In genomic region chr3:190514163-190515153, GRCh38 we compare ENCODE assay signal across 8 cellular contexts. TPM values are rescaled to one million over a fixed set of nuclear protein-coding genes. Genes with fewer than 3 reads are reported as not detected.
DNase-seq lines count a peak whose midpoint lies in the region; ATAC-seq, FAIRE-seq and TF ChIP-seq lines count a peak whose summit lies in the region.

No MANE protein-coding gene starts in this region.

- RAD21 ChIA-PET in GM12878 (lab: Charles Lee; ENCODE audit: unreplicated experiment), result interaction anchor here (1.2 kb wide), 1 partner anchor 89 kb away, joined by 3 read pairs; no protein-coding TSS in a partner anchor

- no peak for TF ChIP-seq POLR2A in GM12878 (IDR thresholded peaks at IDR 0.05; ENCODE audit: low read depth, low read length)

- SMC1A ChIA-PET in GM12878 (lab: Charles Lee; ENCODE audit: uncharacterized antibody, unreplicated experiment), result interaction anchor here (0.6 to 1.2 kb wide), 7 partner anchors 23 to 651 kb away, joined by 3 to 5 read pairs (median 3); no protein-coding TSS in a partner anchor

- H3K36me3 ChIP-seq in GM12878 (ENCODE audit: control insufficient read depth in 2 of 2, insufficient read depth in 2 of 2, low read length in 1 of 2) (no peaks in the 10 kb centered on the region), psoas muscle (ENCODE audit: insufficient read depth in 1 of 2, low read depth in 1 of 2) (no peaks in the 10 kb centered on the region)

- H3K27ac ChIP-seq in GM12878 (ENCODE audit: control insufficient read depth, insufficient read depth) (no peak overlapping the region), psoas muscle (peak overlapping the region; percentile 78)

- in situ Hi-C loops in GM12878 (cut with MboI), result no loop called here

- peak overlapping the region; percentile 50; the same call in 1 of the 2 replicates for H3K9ac ChIP-seq in GM12878 (ENCODE audit: control insufficient read depth, insufficient read depth, low read length)

- WGBS in GM12878 (ENCODE audit: insufficient coverage, insufficient replicate concordance, low lambda C conversion rate, missing lambda C conversion rate), result 7% methylated on average over 30 of the region's 44 CpGs
- 0 to 1% (median 1%) methylated on average over 36 to 44 of the region's 44 CpGs for WGBS in psoas muscle, 3 donors

- DNase-seq in GF-D8 (lab: John Stamatoyannopoulos, UW), result peak; percentile 32
- DNase-seq in SW480 (ENCODE audit: low spot score), result peak; percentile 33
- DNase-seq in GM12878 (ENCODE audit: low read depth, low spot score), result no peak
- peak in 33 of 51 donors; percentile 8 to 74 (median 25) for DNase-seq in hypothalamus (lab: John Stamatoyannopoulos, UW)
- DNase-seq in psoas muscle, result peak; percentile 38 to 57

- BruUV-seq in GM12878 (replicated peaks; lab: Mats Ljungman, UMichigan), result no TSS peak

- H3K4me2 ChIP-seq in GM12878 (ENCODE audit: control insufficient read depth, insufficient read depth), result peak overlapping the region; percentile 98

- no peaks in the 10 kb centered on the region for H3K79me2 ChIP-seq in GM12878 (ENCODE audit: control insufficient read depth, insufficient read depth, low read length)

- H3K27me3 ChIP-seq in GM12878 (replicated peaks in 1 of 2; ENCODE audit: control insufficient read depth in 2 of 2, insufficient read depth in 2 of 2, low read length in 1 of 2), result no peaks in the 10 kb centered on the region; a peak in 1 of 4 replicates
- H3K27me3 ChIP-seq in psoas muscle (ENCODE audit: insufficient read depth in 3 of 3, low read length in 2 of 3), result no peaks in the 10 kb centered on the region

- H4K20me1 ChIP-seq in GM12878 (ENCODE audit: control insufficient read depth, insufficient read depth), result no peaks in the 10 kb centered on the region

- no peaks in the 10 kb centered on the region for H3K4me1 ChIP-seq in GM12878 (ENCODE audit: control insufficient read depth, insufficient read depth, low read length)
- peaks cover 8% of the 10 kb centered on the region for H3K4me1 ChIP-seq in psoas muscle

- intact Hi-C loops in GM12878 (cut with micrococcal nuclease; ENCODE audit: unreplicated experiment) (no loop called here), psoas muscle (cut with DNase I) (no loop called here)

- H3K4me3 ChIP-seq in GM12878 (peak overlapping the region; percentile 73), psoas muscle (peak overlapping the region; percentile 77)

- CTCF ChIA-PET in GM12878 (lab: Yijun Ruan, JAX), result interaction anchor here (0.6 to 1.5 kb wide), 9 partner anchors 29 to 554 kb away, joined by 3 to 6 read pairs (median 3); no protein-coding TSS in a partner anchor

- no peaks in the 10 kb centered on the region; the same call in 2 of the 3 replicates for H3K9me3 ChIP-seq in GM12878 (replicated peaks; ENCODE audit: control insufficient read depth, insufficient read depth, low read length)
- H3K9me3 ChIP-seq in psoas muscle, result no peaks in the 10 kb centered on the region

- no peak for TF ChIP-seq RAD21 in GM12878 (IDR thresholded peaks at IDR 0.05; ENCODE audit: insufficient read depth, low read depth, low read length)

- POLR2A ChIA-PET in GM12878 (lab: Charles Lee), result no interaction called here

- no peak for TF ChIP-seq EP300 in GM12878 (IDR thresholded peaks at IDR 0.05; ENCODE audit: borderline replicate concordance in 1 of 2, control insufficient read depth in 1 of 2, low read depth in 2 of 2, low read length in 2 of 2)

- H2AFZ ChIP-seq in GM12878 (ENCODE audit: control insufficient read depth, low read depth, low read length), result peak overlapping the region; percentile 91

- peak; percentile 27 for ATAC-seq in HG03045 (IDR thresholded peaks at IDR 0.05; ENCODE audit: unreplicated experiment)
- ATAC-seq in GM12878, result peak; percentile 38
- peak; percentile 46 to 75 (median 54) for ATAC-seq in psoas muscle
- no peak for ATAC-seq in GM18873 (IDR thresholded peaks at IDR 0.05; ENCODE audit: low FRiP score, unreplicated experiment)
- ATAC-seq in HG02763 (IDR thresholded peaks at IDR 0.05; ENCODE audit: unreplicated experiment), result no peak

- TF ChIP-seq CTCF in GM12878 (IDR thresholded peaks at IDR 0.05 in 2 of 3, conservative IDR thresholded peaks at IDR 0.05 in 1 of 3; ENCODE audit: control insufficient read depth in 2 of 3, extremely low read depth in 1 of 3, insufficient read depth in 1 of 3, low read depth in 3 of 3, low read length in 3 of 3) (no peak), psoas muscle (IDR thresholded peaks at IDR 0.05) (no peak)

- FAIRE-seq in GM12878 (lab: Jason Lieb, UNC), result peak; percentile 56

TF ChIP-seq in GM12878, 131 proteins besides CTCF, POLR2A, EP300 and RAD21:
- TF ChIP-seq KLF5 (IDR thresholded peaks at IDR 0.05; ENCODE audit: partially characterized antibody) (no peak), BMI1 (IDR thresholded peaks at IDR 0.05; ENCODE audit: borderline replicate concordance) (no peak), PKNOX1 (IDR thresholded peaks at IDR 0.05) (no peak), SKIL (IDR thresholded peaks at IDR 0.05; ENCODE audit: low read depth, poor library complexity, severe bottlenecking) (no peak), CREB1 (IDR thresholded peaks at IDR 0.05; ENCODE audit: low read depth) (no peak)

RNA-seq across cellular contexts. Expression of gene IL1RAP, which starts 0.6 kb away (rescaled TPM):
- total RNA-seq in GM12878 (2013; cell fraction: nucleolus; rRNA removed), result 4.3 and 4.7 TPM in 2 replicates
- total RNA-seq in GM12878 (2014; rRNA removed) (0.17 and 0.38 TPM in 2 replicates), GM12878 (2014; rRNA removed; fragmentation: Illumina TruSeq; extraction: Trizol) (0.46 and 0.58 TPM in 2 replicates), GM12878 (2021) (0.21 and 0.44 TPM in 2 replicates), psoas muscle (1 to 10 TPM; 2.1 to 5.2 (median 4.6) TPM)
- 0.14 TPM for polyA plus RNA-seq in GM12878 (2011; ENCODE audit: low read depth)
- polyA plus RNA-seq in GM12878 (2011; rRNA removed) (0.73 and 0.88 TPM in 2 replicates), GM12878 (2014; fragmentation: Illumina TruSeq; extraction: Trizol) (0.22 and 1.6 TPM in 2 replicates), GM12878 (2014; fragmentation: Nextera tagmentation; extraction: Ambion mirVana) (under 1 TPM in 1 of 2 experiments, not detected in 1; 0.38 TPM), GM12878 (2014; rRNA removed) (0.28 and 0.30 TPM in 2 replicates), GM12878 (2016; fragmentation: Nextera tagmentation; extraction: Ambion mirVana) (1 to 10 TPM in 1 of 2 experiments, under 1 TPM in 1; 0.79 to 1.0 TPM), psoas muscle (1 to 10 TPM in 2 of 3 donors, under 1 TPM in 1; 0.70 to 6.3 (median 1.1) TPM)
- 0.87 and 0.88 TPM in 2 replicates for polyA plus RNA-seq in GM12878 (2011; cell fraction: cytosol; rRNA removed)
- polyA plus RNA-seq in GM12878 (2011; cell fraction: nucleus; rRNA removed), result 0.70 and 0.88 TPM in 2 replicates
- polyA plus RNA-seq in GM12878 (2012), result 0.22 and 0.58 TPM in 2 replicates
- 4.3 TPM in 2 replicates for polyA minus RNA-seq in GM12878 (2011; rRNA and poly(A)+ RNA removed)
- 2.1 TPM in 1 of 2 replicates, not detected in the other for polyA minus RNA-seq in GM12878 (2011; cell fraction: cytosol; rRNA and poly(A)+ RNA removed)
- 3.1 and 4.8 TPM in 2 replicates for polyA minus RNA-seq in GM12878 (2011; cell fraction: nucleus; rRNA and poly(A)+ RNA removed)

Comparison
In these comparisons a context has a peak if more than half of its experiments do, and no peak if none do; other contexts are left out.
1. ATAC-seq: peak in HG03045 (single experiment), GM12878 (single experiment) and psoas muscle (4 of 4); none in GM18873 (single experiment) and HG02763 (single experiment).